10 cellular contexts compared by ENCODE assay signal in genomic region chr2:85255813-85256581, GRCh38.
DNase-seq lines count a peak whose midpoint lies in the region; ATAC-seq, FAIRE-seq and TF ChIP-seq lines count a peak whose summit lies in the region.
"Had no signal": no experiment of that assay in that cellular context is flagged by ENCODE, and none has a peak within 500 bp of the region (broad histone marks: within the 10 kb centered on the region; RNA-seq: fewer than 3 reads in every experiment).

No MANE protein-coding gene starts in this region.

- intact Hi-C loops in left lung (cut with DNase I) (no loop called here), thyroid gland (cut with DNase I) (no loop called here)

- DNase-seq in LHCN-M2 (ENCODE audit: low read depth) (peak; percentile 29), ecto neural progenitor cell (ENCODE audit: low spot score) (peak; percentile 93), left lung (no peak), thyroid gland (peak; percentile 57 to 65), mesenteric fat pad (ENCODE audit: low spot score) (no peak), midbrain (lab: John Stamatoyannopoulos, UW) (no peak), small intestine (no peak)
- DNase-seq: NCI-H187 had no signal

- H3K9me3 ChIP-seq in left lung (no peaks in the 10 kb centered on the region), thyroid gland (no peaks in the 10 kb centered on the region), small intestine (ENCODE audit: control insufficient read depth, low read depth) (no peaks in the 10 kb centered on the region)

- ATAC-seq in left lung = peak; percentile 33
- ATAC-seq in HG03460 (IDR thresholded peaks at IDR 0.05; ENCODE audit: unreplicated experiment) = no peak

- H3K4me3 ChIP-seq in left lung (no peak overlapping the region), thyroid gland (replicated peaks in 1 of 3) (peak overlapping the region in 1 of 3 donors; percentile 5), small intestine (ENCODE audit: low read depth in 1 of 2, low read length in 2 of 2) (no peak overlapping the region)

- peaks cover 14 to 36% of the 10 kb centered on the region in 2 donors for H3K4me1 ChIP-seq in left lung
- peaks cover 49 to 65% of the 10 kb centered on the region in 2 donors for H3K4me1 ChIP-seq in thyroid gland
- H3K4me1 ChIP-seq in small intestine (ENCODE audit: control insufficient read depth in 2 of 2, insufficient read depth in 1 of 2, low read depth in 1 of 2, low read length in 1 of 2) = no peaks in the 10 kb centered on the region

- TF ChIP-seq CTCF in left lung (IDR thresholded peaks at IDR 0.05) (no peak), thyroid gland (IDR thresholded peaks at IDR 0.05) (no peak)

- no peaks in the 10 kb centered on the region for H3K27me3 ChIP-seq in left lung
- H3K27me3 ChIP-seq in thyroid gland = no peaks in the 10 kb centered on the region
- no peaks in the 10 kb centered on the region for H3K27me3 ChIP-seq in small intestine (ENCODE audit: control insufficient read depth in 2 of 2, insufficient read depth in 2 of 2, low read length in 2 of 2)

- no peaks in the 10 kb centered on the region for H3K36me3 ChIP-seq in left lung
- no peaks in the 10 kb centered on the region for H3K36me3 ChIP-seq in thyroid gland
- no peaks in the 10 kb centered on the region for H3K36me3 ChIP-seq in small intestine (ENCODE audit: control insufficient read depth in 2 of 2, insufficient read depth in 2 of 2, low read length in 2 of 2)

- FAIRE-seq in small intestine (lab: Jason Lieb, UNC) = no peak
- FAIRE-seq: TTC549 had no signal

- no peak for TF ChIP-seq POLR2A in thyroid gland (IDR thresholded peaks at IDR 0.05)

- WGBS in thyroid gland, 2 donors = 19 to 27% methylated on average over 13 to 22 of the region's 23 CpGs
- 45 to 67% (median 64%) methylated on average over 21 to 23 of the region's 23 CpGs for WGBS in small intestine, 3 donors

- H3K27ac ChIP-seq in left lung (no peak overlapping the region), thyroid gland (peak overlapping the region in 2 of 3 donors; percentile 51 to 93), small intestine (ENCODE audit: low read depth in 1 of 2, low read length in 1 of 2) (no peak overlapping the region)

Comparison
In these comparisons a context has a peak if more than half of its experiments do, and no peak if none do; other contexts are left out.
1. DNase-seq: peak in LHCN-M2 (single experiment), ecto neural progenitor cell (single experiment) and thyroid gland (2 of 2); none in left lung (0 of 2), mesenteric fat pad (single experiment), midbrain (single experiment) and small intestine (single experiment).
2. H3K27ac ChIP-seq: peak in thyroid gland (2 of 3); none in left lung (0 of 2) and small intestine (0 of 2).